13 cellular contexts compared by ENCODE assay signal in genomic region chr2:26807788-26808460, GRCh38. TPM values are rescaled to one million over a fixed set of nuclear protein-coding genes. Genes with fewer than 3 reads are reported as not detected.
DNase-seq lines count a peak whose midpoint lies in the region; ATAC-seq and TF ChIP-seq lines count a peak whose summit lies in the region.
"Had no signal": no experiment of that assay in that cellular context is flagged by ENCODE, and none has a peak within 500 bp of the region (broad histone marks: within the 10 kb centered on the region; RNA-seq: fewer than 3 reads in every experiment).

No MANE protein-coding gene starts in this region.

- no peaks in the 10 kb centered on the region for H3K79me1 ChIP-seq in mesendoderm (ENCODE audit: low read length)

- H2AK5ac ChIP-seq in mesendoderm (ENCODE audit: low read length) = no peak overlapping the region

- no peaks in the 10 kb centered on the region for H3K36me3 ChIP-seq in mesendoderm (ENCODE audit: control insufficient read depth, insufficient read depth, low read length)
- no peaks in the 10 kb centered on the region for H3K36me3 ChIP-seq in upper lobe of left lung
- H3K36me3 ChIP-seq: suprapubic skin had no signal

- no peak overlapping the region for H3K23ac ChIP-seq in mesendoderm (ENCODE audit: low read length)

- H3K9me3 ChIP-seq in upper lobe of left lung = no peaks in the 10 kb centered on the region
- H3K9me3 ChIP-seq: body of pancreas, suprapubic skin had no signal

- no peak overlapping the region for H4K5ac ChIP-seq in mesendoderm (ENCODE audit: low read length)

- H2BK120ac ChIP-seq in mesendoderm (ENCODE audit: low read depth, low read length) = no peak overlapping the region

- H3K18ac ChIP-seq in mesendoderm (ENCODE audit: low read length) = no peak overlapping the region

- ATAC-seq in upper lobe of left lung (ENCODE audit: low FRiP score in 2 of 2) = no peak
- ATAC-seq: body of pancreas had no signal

- no peak overlapping the region for H3K4me2 ChIP-seq in mesendoderm (ENCODE audit: low read length)

- H2BK15ac ChIP-seq in mesendoderm (replicated peaks; ENCODE audit: low read depth) = no peak overlapping the region

- TF ChIP-seq EP300 in upper lobe of left lung (IDR thresholded peaks at IDR 0.05) = no peak

- no peaks in the 10 kb centered on the region for H3K79me2 ChIP-seq in mesendoderm (ENCODE audit: control insufficient read depth, insufficient read depth, low read length)

- no peak for TF ChIP-seq POLR2A in upper lobe of left lung (IDR thresholded peaks at IDR 0.05)

- WGBS in mesendoderm (ENCODE audit: extremely low coverage, insufficient coverage, low lambda C conversion rate) = no CpG with 5 or more reads among the region's 2 CpGs
- 47 to 77% methylated on average over 2 of the region's 2 CpGs for WGBS in upper lobe of left lung, 2 donors

- no peak overlapping the region for H3K9ac ChIP-seq in mesendoderm (ENCODE audit: low read length)

- no peak for TF ChIP-seq CTCF in upper lobe of left lung (IDR thresholded peaks at IDR 0.05)

- H2BK5ac ChIP-seq in mesendoderm (ENCODE audit: low read length) = no peak overlapping the region

- H3K27me3 ChIP-seq in mesendoderm (ENCODE audit: insufficient read depth, low read length, poor library complexity) (no peaks in the 10 kb centered on the region), upper lobe of left lung (no peaks in the 10 kb centered on the region)
- H3K27me3 ChIP-seq: body of pancreas had no signal

- H3K4me3 ChIP-seq in mesendoderm (ENCODE audit: low read length) (no peak overlapping the region), upper lobe of left lung (no peak overlapping the region)
- H3K4me3 ChIP-seq: body of pancreas, suprapubic skin had no signal

- H3K27ac ChIP-seq in caudate nucleus (ENCODE audit: low read depth, low read length) (peak overlapping the region; percentile 36), mesendoderm (ENCODE audit: low read depth, low read length) (no peak overlapping the region), upper lobe of left lung (no peak overlapping the region)
- H3K27ac ChIP-seq: body of pancreas, suprapubic skin had no signal

- DNase-seq in COR-L47 (lab: John Stamatoyannopoulos, UW) (peak; percentile 9), KBM-7 (peak; percentile 16), caudate nucleus (lab: John Stamatoyannopoulos, UW) (peak in 7 of 61 donors; percentile 2 to 65 (median 11)), mesendoderm (peak; percentile 48), NCI-H510A treated with DMSO at 0.1 percent for 48 hours (lab: John Stamatoyannopoulos, UW) (no peak), RPMI8226 (no peak), upper lobe of left lung (no peak), SIG-M5 (lab: John Stamatoyannopoulos, UW) (no peak)
- DNase-seq: body of pancreas; NCI-H1092; NK-92 treated with Interleukin-12 subunit alpha and Interleukin-12 subunit beta, amount 100 ng/mL, for 24 hours had no signal

- H3K4ac ChIP-seq in mesendoderm (ENCODE audit: low read depth, low read length) = no peak overlapping the region

- no peak overlapping the region for H4K8ac ChIP-seq in mesendoderm (ENCODE audit: low read depth, low read length)

- H3K4me1 ChIP-seq in mesendoderm (ENCODE audit: control insufficient read depth, low read depth, low read length) (no peaks in the 10 kb centered on the region), upper lobe of left lung (no peaks in the 10 kb centered on the region)
- H3K4me1 ChIP-seq: body of pancreas, suprapubic skin had no signal

- in situ Hi-C loops in KBM-7 (cut with MboI; ENCODE audit: low pct_unique_long_range_greater_than_20kb, low sequenced_read_pairs) = no loop called here

- no peak overlapping the region for H3K56ac ChIP-seq in mesendoderm (ENCODE audit: low read length)

RNA-seq across cellular contexts. Expression of gene CENPA, which starts 22.1 kb away (rescaled TPM):
- polyA plus RNA-seq in mesendoderm (2013, experiment 1 of 2) = 21.7 TPM
- polyA plus RNA-seq in mesendoderm (2013, experiment 2 of 2) = 22.9 TPM
- total RNA-seq in upper lobe of left lung = 1 to 10 TPM in 2 of 6 donors, under 1 TPM in 3, not detected in 1; 0.44 to 8.4 (median 0.86) TPM
- total RNA-seq: body of pancreas had no signal

RNA-seq across cellular contexts. Expression of gene DPYSL5, which starts 40.0 kb away (rescaled TPM):
- polyA plus RNA-seq in mesendoderm (2013, experiment 1 of 2) = 0.90 TPM
- polyA plus RNA-seq in mesendoderm (2013, experiment 2 of 2) = 0.81 TPM
- total RNA-seq in upper lobe of left lung = not detected
- total RNA-seq: body of pancreas, mononuclear cell, suprapubic skin had no signal

RNA-seq across cellular contexts. Expression of gene SLC35F6, which starts 43.8 kb away (rescaled TPM):
- polyA plus RNA-seq in mesendoderm (2013, experiment 1 of 2) = 11.1 TPM
- 10.8 TPM for polyA plus RNA-seq in mesendoderm (2013, experiment 2 of 2)
- total RNA-seq in upper lobe of left lung = 10 to 100 TPM; 36.7 to 59.4 (median 45.7) TPM

Comparison
In these comparisons a context has a peak if more than half of its experiments do, and no peak if none do; other contexts are left out.
1. DNase-seq: peak in COR-L47 (single experiment), KBM-7 (single experiment) and mesendoderm (single experiment); none in NCI-H510A treated with DMSO at 0.1 percent for 48 hours (single experiment), RPMI8226 (single experiment), upper lobe of left lung (0 of 2) and SIG-M5 (single experiment).